Comparison of ENCODE assay signal across 8 cellular contexts in genomic region chr7:139358541-139359365, GRCh38. TPM values are rescaled to one million over a fixed set of nuclear protein-coding genes. Genes with fewer than 3 reads are reported as not detected.
DNase-seq lines count a peak whose midpoint lies in the region; ATAC-seq and TF ChIP-seq lines count a peak whose summit lies in the region.

No MANE protein-coding gene starts in this region.

- H3K4ac ChIP-seq in H9 (ENCODE audit: low read depth, low read length), result peak overlapping the region; percentile 74

- H3K27ac ChIP-seq in H9 (ENCODE audit: insufficient read length, low read depth, low read length), result peak overlapping the region; percentile 76
- H3K27ac ChIP-seq in transverse colon, result peak overlapping the region; percentile 98 to 100 (median 100)

- H3K4me2 ChIP-seq in H9 (ENCODE audit: insufficient read depth, insufficient read length, low read length), result peak overlapping the region; percentile 56

- no peak overlapping the region for H2AFZ ChIP-seq in H9 (ENCODE audit: low read length)

- H3K9me3 Mint-ChIP-seq in H9, result no peaks in the 10 kb centered on the region; a peak in 1 of 5 replicates
- H3K9me3 Mint-ChIP-seq in natural killer cell treated with Interleukin-12 subunit alpha and Interleukin-12 subunit beta and Interleukin-15 and Interleukin-18, amount 100 ng/mL, for 72 hours, result no peaks in the 10 kb centered on the region

- DNase-seq in GM04503 (ENCODE audit: low read depth) (peak; percentile 11), H9 (no peak), NCI-H1417 (lab: John Stamatoyannopoulos, UW) (peak in 2 of 3 experiments; percentile 12 to 79), erythroblast (lab: John Stamatoyannopoulos, UW) (peak; percentile 78 to 89), transverse colon (peak; percentile 35), COLO829 (ENCODE audit: low spot score) (no peak)
- DNase-seq in activated CD4-positive, alpha-beta T cell treated with anti-CD3 and anti-CD28 coated beads, Interleukin-2, amount 50 U/mL, for 4 hours, result peak; percentile 29 to 45
- peak; percentile 63 for DNase-seq in natural killer cell treated with Interleukin-12 subunit alpha and Interleukin-12 subunit beta and Interleukin-15 and Interleukin-18, amount 100 ng/mL, for 72 hours (ENCODE audit: low spot score)

- H2AK5ac ChIP-seq in H9 (ENCODE audit: insufficient read length, low read length), result no peak overlapping the region

- H3K9ac ChIP-seq in H9 (ENCODE audit: extremely low read depth, insufficient read length, low read length), result peak overlapping the region; percentile 94

- peaks cover 6% of the 10 kb centered on the region for H3K23me2 ChIP-seq in H9 (ENCODE audit: insufficient read length, low read depth, low read length, poor library complexity, severe bottlenecking)

- H3K9me3 ChIP-seq in H9 (ENCODE audit: control insufficient read depth, low read depth, low read length), result no peaks in the 10 kb centered on the region
- H3K9me3 ChIP-seq in transverse colon, result no peaks in the 10 kb centered on the region

- peak; percentile 6 to 12 for ATAC-seq in natural killer cell treated with Interleukin-12 subunit alpha and Interleukin-12 subunit beta and Interleukin-15 and Interleukin-18, amount 100 ng/mL, for 72 hours

- H2BK20ac ChIP-seq in H9 (ENCODE audit: low read depth, low read length, poor library complexity, severe bottlenecking), result no peak overlapping the region

- no peak for TF ChIP-seq EP300 in transverse colon (IDR thresholded peaks at IDR 0.05; ENCODE audit: low read depth)

- no peak overlapping the region for H4K8ac ChIP-seq in H9 (replicated peaks; ENCODE audit: insufficient read length, low read depth, low read length)

- no peak overlapping the region for H4K91ac ChIP-seq in H9 (ENCODE audit: insufficient read length, low read depth, low read length)

- no peak overlapping the region for H2BK5ac ChIP-seq in H9 (ENCODE audit: insufficient read length, low read length)

- peaks cover 24 to 36% of the 10 kb centered on the region in 2 experiments for H3K4me1 Mint-ChIP-seq in H9
- peaks cover 21 to 28% of the 10 kb centered on the region in 2 donors for H3K4me1 Mint-ChIP-seq in natural killer cell treated with Interleukin-12 subunit alpha and Interleukin-12 subunit beta and Interleukin-15 and Interleukin-18, amount 100 ng/mL, for 72 hours (ENCODE audit: low read depth in 2 of 2)

- WGBS in H9 (ENCODE audit: extremely low coverage, insufficient read length, low lambda C conversion rate), result no CpG with 5 or more reads among the region's 39 CpGs
- 0 to 3% methylated on average over 2 to 39 of the region's 39 CpGs for WGBS in transverse colon (ENCODE audit: low coverage in 1 of 2), 2 donors

- H3K27me3 ChIP-seq in H9 (ENCODE audit: insufficient read depth, low read length), result no peaks in the 10 kb centered on the region
- no peaks in the 10 kb centered on the region for H3K27me3 ChIP-seq in transverse colon

- no peak for TF ChIP-seq CTCF in H9 (conservative IDR thresholded peaks at IDR 0.05)
- TF ChIP-seq CTCF in transverse colon (IDR thresholded peaks at IDR 0.05), result no peak

- no peak overlapping the region for H2BK15ac ChIP-seq in H9 (ENCODE audit: low read depth, low read length)

- no peak overlapping the region for H3T11ph ChIP-seq in H9 (ENCODE audit: low read length)

- in situ Hi-C loops in transverse colon (cut with MboI; ENCODE audit: low pct_ligation_motif_present in 1 of 4, low pct_unique_long_range_greater_than_20kb in 1 of 4, low sequenced_read_pairs in 3 of 4), result no loop called here

- peak overlapping the region; percentile 97 to 99 (median 98) for H3K27ac Mint-ChIP-seq in H9
- H3K27ac Mint-ChIP-seq in natural killer cell treated with Interleukin-12 subunit alpha and Interleukin-12 subunit beta and Interleukin-15 and Interleukin-18, amount 100 ng/mL, for 72 hours, result peak overlapping the region; percentile 99

- H3K4me3 Mint-ChIP-seq in H9, result peak overlapping the region; percentile 87 to 96
- peak overlapping the region; percentile 98 for H3K4me3 Mint-ChIP-seq in natural killer cell treated with Interleukin-12 subunit alpha and Interleukin-12 subunit beta and Interleukin-15 and Interleukin-18, amount 100 ng/mL, for 72 hours

- H4K5ac ChIP-seq in H9 (ENCODE audit: insufficient read length, low read depth, low read length), result no peak overlapping the region

- peaks cover 20% of the 10 kb centered on the region; the same call in 1 of the 2 replicates for H3K79me2 ChIP-seq in H9 (ENCODE audit: insufficient read depth, low read length)

- H2BK12ac ChIP-seq in H9 (ENCODE audit: insufficient read length, low read depth, low read length), result no peak overlapping the region

- H4K20me1 ChIP-seq in H9 (ENCODE audit: control insufficient read depth, insufficient read depth, insufficient read length), result no peaks in the 10 kb centered on the region

- H3K36me3 Mint-ChIP-seq in H9 (ENCODE audit: insufficient read depth in 1 of 3, low read depth in 3 of 3), result peaks cover 3 to 13% (median 8%) of the 10 kb centered on the region in 3 experiments; a peak in 4 of 7 replicates
- H3K36me3 Mint-ChIP-seq in natural killer cell treated with Interleukin-12 subunit alpha and Interleukin-12 subunit beta and Interleukin-15 and Interleukin-18, amount 100 ng/mL, for 72 hours, result peaks cover 6% of the 10 kb centered on the region

- H3K36me3 ChIP-seq in transverse colon, result no peaks in the 10 kb centered on the region

- no peak for TF ChIP-seq POLR2A in erythroblast (IDR thresholded peaks at IDR 0.05; ENCODE audit: low read length)
- no peak for TF ChIP-seq POLR2A in transverse colon (IDR thresholded peaks at IDR 0.05)

- H3K14ac ChIP-seq in H9 (ENCODE audit: insufficient read depth, low read length), result peak overlapping the region; percentile 81

- H3K79me1 ChIP-seq in H9 (ENCODE audit: insufficient read depth, low read depth, low read length, poor library complexity, severe bottlenecking), result no peaks in the 10 kb centered on the region

- no peak overlapping the region for H3K23ac ChIP-seq in H9 (ENCODE audit: insufficient read length, low read depth, low read length)

- peak overlapping the region; percentile 15 for H2BK120ac ChIP-seq in H9 (ENCODE audit: low read depth, low read length, poor library complexity, severe bottlenecking)

- H3K56ac ChIP-seq in H9 (ENCODE audit: insufficient read length, low read depth, low read length), result no peak overlapping the region

- H3K4me1 ChIP-seq in H9 (ENCODE audit: insufficient read depth, low read length), result no peaks in the 10 kb centered on the region; the same call in 1 of the 2 replicates
- H3K4me1 ChIP-seq in transverse colon, result peaks cover 7 to 41% (median 20%) of the 10 kb centered on the region in 4 donors

- H3K18ac ChIP-seq in H9 (ENCODE audit: insufficient read length, low read depth, low read length), result peak overlapping the region; percentile 85

- H3K27me3 Mint-ChIP-seq in H9 (ENCODE audit: low read depth), result no peaks in the 10 kb centered on the region
- no peaks in the 10 kb centered on the region for H3K27me3 Mint-ChIP-seq in natural killer cell treated with Interleukin-12 subunit alpha and Interleukin-12 subunit beta and Interleukin-15 and Interleukin-18, amount 100 ng/mL, for 72 hours

- peak overlapping the region; percentile 76 to 96 (median 86) for H3K4me3 ChIP-seq in transverse colon

- intact Hi-C loops in transverse colon (cut with DNase I; ENCODE audit: low total_unique reads), result no loop called here

RNA-seq across cellular contexts. Expression of gene LUC7L2, which starts 0.9 kb away (rescaled TPM):
- total RNA-seq in H9 (2021) (81.2 and 84.5 TPM in 2 replicates), transverse colon (100 to 1,000 TPM in 1 of 4 donors, 10 to 100 TPM in 3; 57.3 to 111 (median 76.9) TPM)
- 100 to 1,000 TPM; 115 to 176 TPM for total RNA-seq in natural killer cell treated with Interleukin-12 subunit alpha and Interleukin-12 subunit beta and Interleukin-15 and Interleukin-18, amount 100 ng/mL, for 72 hours

RNA-seq across cellular contexts. Expression of gene FMC1, which starts 17.6 kb away (rescaled TPM):
- 10.9 and 16.0 TPM in 2 replicates for total RNA-seq in H9 (2021)
- total RNA-seq in natural killer cell treated with Interleukin-12 subunit alpha and Interleukin-12 subunit beta and Interleukin-15 and Interleukin-18, amount 100 ng/mL, for 72 hours, result 1 to 10 TPM; 4.4 to 7.8 TPM
- 10 to 100 TPM in 1 of 4 donors, 1 to 10 TPM in 1, not detected in 2; 7.3 to 21.6 TPM for total RNA-seq in transverse colon

Comparison
In these comparisons a context has a peak if more than half of its experiments do, and no peak if none do; other contexts are left out.
1. DNase-seq: peak in GM04503 (single experiment), NCI-H1417 (2 of 3), activated CD4-positive, alpha-beta T cell treated with anti-CD3 and anti-CD28 coated beads, Interleukin-2, amount 50 U/mL, for 4 hours (2 of 2), erythroblast (2 of 2), natural killer cell treated with Interleukin-12 subunit alpha and Interleukin-12 subunit beta and Interleukin-15 and Interleukin-18, amount 100 ng/mL, for 72 hours (single experiment) and transverse colon (single experiment); none in H9 (single experiment) and COLO829 (single experiment).